ENCODE assay signal across 9 cellular contexts in genomic region chr11:25949918-25950317, GRCh38.
"Had no signal": no experiment of that assay in that cellular context is flagged by ENCODE, and none has a peak within 500 bp of the region (broad histone marks: within the 10 kb centered on the region; RNA-seq: fewer than 3 reads in every experiment).

No MANE protein-coding gene starts in this region.

- H3K4me3 ChIP-seq: GM23248, HAP-1, K562 had no signal

- H3K9ac ChIP-seq: GM23248 had no signal

- ATAC-seq: HCT116, K562 had no signal

- H2AFZ ChIP-seq: GM23248 had no signal

- DNase-seq: GM23248, GOT3, H7, HFFc6, IMR-90, KG1 had no signal

- H3K27ac ChIP-seq: GM23248 had no signal

- H3K36me3 ChIP-seq: HAP-1 had no signal

- H3K9me3 ChIP-seq: HAP-1 had no signal
